10 cellular contexts compared by ENCODE assay signal in the genomic region with DNA sequence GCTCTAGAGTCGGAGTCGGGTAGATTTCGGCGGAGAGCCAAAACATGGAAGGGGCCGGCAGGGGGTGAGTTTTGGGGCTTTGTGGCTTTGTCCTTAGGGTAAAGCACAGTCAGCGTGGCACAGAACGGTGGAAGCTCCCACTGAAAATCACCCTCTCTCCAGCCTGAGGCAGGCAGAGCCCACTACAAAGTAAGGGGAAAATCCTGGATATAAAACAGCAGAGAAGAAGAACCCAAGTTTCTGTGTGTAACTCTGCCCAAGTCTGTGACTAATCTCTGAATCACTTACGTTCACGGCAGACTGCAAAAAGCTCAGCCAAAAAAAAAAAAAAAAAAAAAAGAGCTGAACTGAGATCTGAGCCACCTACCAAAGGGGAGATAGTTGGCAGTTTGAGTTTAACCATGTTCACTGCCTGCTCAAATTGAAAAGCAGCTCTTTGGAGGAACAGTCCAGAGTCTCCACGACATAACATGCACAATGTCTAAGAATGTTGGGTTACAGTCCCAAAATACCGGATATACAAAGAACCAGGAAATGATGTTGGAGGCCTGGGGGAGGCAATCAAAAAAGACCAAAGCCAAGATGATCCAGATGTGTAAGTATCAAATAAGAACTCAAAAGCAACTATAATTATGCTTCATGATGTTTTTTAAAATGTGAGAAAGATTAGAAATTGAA. TPM values are rescaled to one million over a fixed set of nuclear protein-coding genes. Genes with fewer than 3 reads are reported as not detected.
A peak's percentile ranks its signal among the peaks of the same experiment; 100 is the strongest.
DNase-seq lines count a peak whose midpoint lies in the region; ATAC-seq, FAIRE-seq and TF ChIP-seq lines count a peak whose summit lies in the region.
"Had no signal": no experiment of that assay in that cellular context is flagged by ENCODE, and none has a peak within 500 bp of the region (broad histone marks: within the 10 kb centered on the region; RNA-seq: fewer than 3 reads in every experiment).

No MANE protein-coding gene starts in this region.

- H3K9me3 ChIP-seq in A549: no peaks in the 10 kb centered on the region
- H3K9me3 ChIP-seq in breast epithelium: no peaks in the 10 kb centered on the region
- H3K9me3 ChIP-seq in mesenchymal stem cell (ENCODE audit: control insufficient read depth, low read length): peaks cover 8% of the 10 kb centered on the region
- H3K9me3 ChIP-seq: Caco-2 had no signal

- H3K23ac ChIP-seq in mesenchymal stem cell (ENCODE audit: low read length in 2 of 2): no peak overlapping the region

- H2AFZ ChIP-seq in mesenchymal stem cell (ENCODE audit: low read depth, low read length): no peak overlapping the region

- 13% methylated on average over 11 of the region's 11 CpGs for WGBS in A549 (ENCODE audit: missing lambda C conversion rate)
- 57% methylated on average over 8 of the region's 11 CpGs for WGBS in mesenchymal stem cell

- H3K4me3 ChIP-seq in A549: peak overlapping the region; percentile 35
- peak overlapping the region; percentile 21 to 51 (median 34) for H3K4me3 ChIP-seq in breast epithelium
- H3K4me3 ChIP-seq in mesenchymal stem cell (ENCODE audit: insufficient read depth in 1 of 2, low read depth in 1 of 2, low read length in 2 of 2): peak overlapping the region in 1 of 2 experiments; percentile 70

- H3K4me1 ChIP-seq in A549: peaks cover 16% of the 10 kb centered on the region
- no peaks in the 10 kb centered on the region for H3K4me1 ChIP-seq in breast epithelium
- peaks cover 2% of the 10 kb centered on the region for H3K4me1 ChIP-seq in mesenchymal stem cell (ENCODE audit: control insufficient read depth, insufficient read depth, low read depth, low read length)

- H3K36me3 ChIP-seq in breast epithelium: no peaks in the 10 kb centered on the region
- H3K36me3 ChIP-seq in mesenchymal stem cell (ENCODE audit: control insufficient read depth in 1 of 2, insufficient read depth in 2 of 2, low read depth in 1 of 2, low read length in 2 of 2): peaks cover 3 to 24% of the 10 kb centered on the region in 2 experiments

- CTCF ChIA-PET in A549 (lab: Yijun Ruan, JAX): no interaction called here

- peak overlapping the region; percentile 72 for H3K4me2 ChIP-seq in A549
- peak overlapping the region; percentile 57 for H3K4me2 ChIP-seq in mesenchymal stem cell (ENCODE audit: low read length, poor library complexity, severe bottlenecking)

- H4K91ac ChIP-seq in mesenchymal stem cell (ENCODE audit: low read length): no peak overlapping the region

- intact Hi-C loops in breast epithelium (cut with DNase I; ENCODE audit: low total_unique reads): no loop called here

- FAIRE-seq in A549 (lab: Jason Lieb, UNC): peak; percentile 68

- peak overlapping the region; percentile 30 for H4K8ac ChIP-seq in mesenchymal stem cell (ENCODE audit: low read length)

- no peak overlapping the region for H2AK5ac ChIP-seq in mesenchymal stem cell (ENCODE audit: low read length, severe bottlenecking)

- no peak overlapping the region for H3K14ac ChIP-seq in mesenchymal stem cell (ENCODE audit: low read length in 2 of 2)

- H3K27me3 ChIP-seq in breast epithelium (no peaks in the 10 kb centered on the region), mesenchymal stem cell (ENCODE audit: control insufficient read depth in 1 of 2, insufficient read depth in 1 of 2, low read length in 2 of 2) (no peaks in the 10 kb centered on the region)

- no peaks in the 10 kb centered on the region for H3K79me1 ChIP-seq in mesenchymal stem cell (replicated peaks; ENCODE audit: low read length, poor library complexity, severe bottlenecking)

- DNase-seq in A549 (ENCODE audit: low read depth in 1 of 2, low spot score in 1 of 2) (peak; percentile 75 to 79), HS-5 (ENCODE audit: low read depth) (peak; percentile 72), breast epithelium (ENCODE audit: low spot score in 2 of 2) (no peak), mesenchymal stem cell (peak; percentile 91), NCI-H128 (lab: John Stamatoyannopoulos, UW; ENCODE audit: unreplicated experiment) (no peak), NCI-H1930 (lab: John Stamatoyannopoulos, UW) (no peak)
- DNase-seq: Caco-2; stimulated activated CD4-positive, alpha-beta T cell treated with anti-CD3 and anti-CD28 coated beads, Interleukin-12 subunit alpha, Interleukin-12 subunit beta, amount 100 ng/mL, for 4 hours had no signal

- peak overlapping the region in 1 of 2 experiments; percentile 48 for H3K18ac ChIP-seq in mesenchymal stem cell (ENCODE audit: low read depth in 1 of 2, low read length in 2 of 2)

- no peak for TF ChIP-seq RAD21 in A549 (conservative IDR thresholded peaks at IDR 0.05 in 1 of 2, IDR thresholded peaks at IDR 0.05 in 1 of 2)

- H2BK15ac ChIP-seq in mesenchymal stem cell (ENCODE audit: low read depth, poor library complexity, severe bottlenecking): peak overlapping the region; percentile 67

- ATAC-seq in A549: peak; percentile 90 to 93
- ATAC-seq in HG03095 (IDR thresholded peaks at IDR 0.05; ENCODE audit: unreplicated experiment): no peak
- ATAC-seq in HG03108 (IDR thresholded peaks at IDR 0.05; ENCODE audit: unreplicated experiment): no peak

- TF ChIP-seq POLR2A in A549 (IDR thresholded peaks at IDR 0.05; ENCODE audit: low read length) (no peak), breast epithelium (IDR thresholded peaks at IDR 0.05) (no peak)

- TF ChIP-seq CTCF in A549 (IDR thresholded peaks at IDR 0.05): no peak
- TF ChIP-seq CTCF in breast epithelium (IDR thresholded peaks at IDR 0.05): no peak

- H3K4ac ChIP-seq in mesenchymal stem cell (ENCODE audit: low read depth in 1 of 2, low read length in 2 of 2): no peak overlapping the region

- H2BK120ac ChIP-seq in mesenchymal stem cell (ENCODE audit: low read depth, low read length): no peak overlapping the region

- peak overlapping the region; percentile 72 to 84 for H3K27ac ChIP-seq in A549
- H3K27ac ChIP-seq in breast epithelium: no peak overlapping the region
- peak overlapping the region; percentile 89 for H3K27ac ChIP-seq in mesenchymal stem cell (ENCODE audit: low read length, poor library complexity, severe bottlenecking)

- H2BK5ac ChIP-seq in mesenchymal stem cell (ENCODE audit: low read depth, low read length, poor library complexity, severe bottlenecking): peak overlapping the region; percentile 70

- no peak for TF ChIP-seq EP300 in A549 (IDR thresholded peaks at IDR 0.05)

- POLR2A ChIA-PET in A549 (lab: Yijun Ruan, JAX): interaction anchor here (0.6 to 1.0 kb wide), 7 partner anchors 10 to 655 kb away, joined by 3 to 6 read pairs (median 3); a partner anchor contains a TSS

- H2BK12ac ChIP-seq in mesenchymal stem cell (ENCODE audit: low read length in 2 of 2): no peak overlapping the region

- peak overlapping the region; percentile 91 for H3K9ac ChIP-seq in mesenchymal stem cell (ENCODE audit: low read length)

TF ChIP-seq in A549, 52 proteins besides CTCF, POLR2A, EP300 and RAD21:
- TF ChIP-seq, protein P1, sequence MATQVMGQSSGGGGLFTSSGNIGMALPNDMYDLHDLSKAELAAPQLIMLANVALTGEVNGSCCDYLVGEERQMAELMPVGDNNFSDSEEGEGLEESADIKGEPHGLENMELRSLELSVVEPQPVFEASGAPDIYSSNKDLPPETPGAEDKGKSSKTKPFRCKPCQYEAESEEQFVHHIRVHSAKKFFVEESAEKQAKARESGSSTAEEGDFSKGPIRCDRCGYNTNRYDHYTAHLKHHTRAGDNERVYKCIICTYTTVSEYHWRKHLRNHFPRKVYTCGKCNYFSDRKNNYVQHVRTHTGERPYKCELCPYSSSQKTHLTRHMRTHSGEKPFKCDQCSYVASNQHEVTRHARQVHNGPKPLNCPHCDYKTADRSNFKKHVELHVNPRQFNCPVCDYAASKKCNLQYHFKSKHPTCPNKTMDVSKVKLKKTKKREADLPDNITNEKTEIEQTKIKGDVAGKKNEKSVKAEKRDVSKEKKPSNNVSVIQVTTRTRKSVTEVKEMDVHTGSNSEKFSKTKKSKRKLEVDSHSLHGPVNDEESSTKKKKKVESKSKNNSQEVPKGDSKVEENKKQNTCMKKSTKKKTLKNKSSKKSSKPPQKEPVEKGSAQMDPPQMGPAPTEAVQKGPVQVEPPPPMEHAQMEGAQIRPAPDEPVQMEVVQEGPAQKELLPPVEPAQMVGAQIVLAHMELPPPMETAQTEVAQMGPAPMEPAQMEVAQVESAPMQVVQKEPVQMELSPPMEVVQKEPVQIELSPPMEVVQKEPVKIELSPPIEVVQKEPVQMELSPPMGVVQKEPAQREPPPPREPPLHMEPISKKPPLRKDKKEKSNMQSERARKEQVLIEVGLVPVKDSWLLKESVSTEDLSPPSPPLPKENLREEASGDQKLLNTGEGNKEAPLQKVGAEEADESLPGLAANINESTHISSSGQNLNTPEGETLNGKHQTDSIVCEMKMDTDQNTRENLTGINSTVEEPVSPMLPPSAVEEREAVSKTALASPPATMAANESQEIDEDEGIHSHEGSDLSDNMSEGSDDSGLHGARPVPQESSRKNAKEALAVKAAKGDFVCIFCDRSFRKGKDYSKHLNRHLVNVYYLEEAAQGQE (IDR thresholded peaks at IDR 0.05): no peak
- TF ChIP-seq JUNB (IDR thresholded peaks at IDR 0.05) (peak; percentile 73), FOSL2 (IDR thresholded peaks at IDR 0.05) (peak; percentile 68), FOSL2 (CRISPR knock-in tag; IDR thresholded peaks at IDR 0.05) (peak; percentile 78), JUN (IDR thresholded peaks at IDR 0.05) (0 out of 5 replicates have a peak, but pooled peaks have one; percentile 26 to 35), RARB (CRISPR knock-in tag; IDR thresholded peaks at IDR 0.05) (no peak), RNF2 (IDR thresholded peaks at IDR 0.05; ENCODE audit: borderline replicate concordance, low read depth) (no peak)
- TF ChIP-seq, protein P2, sequence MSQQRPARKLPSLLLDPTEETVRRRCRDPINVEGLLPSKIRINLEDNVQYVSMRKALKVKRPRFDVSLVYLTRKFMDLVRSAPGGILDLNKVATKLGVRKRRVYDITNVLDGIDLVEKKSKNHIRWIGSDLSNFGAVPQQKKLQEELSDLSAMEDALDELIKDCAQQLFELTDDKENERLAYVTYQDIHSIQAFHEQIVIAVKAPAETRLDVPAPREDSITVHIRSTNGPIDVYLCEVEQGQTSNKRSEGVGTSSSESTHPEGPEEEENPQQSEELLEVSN (IDR thresholded peaks at IDR 0.05; ENCODE audit: borderline replicate concordance, low read depth): 0 out of 2 replicates have a peak, but pooled peaks have one; percentile 20

RNA-seq across cellular contexts. Expression of a gene that starts 26.7 kb away (rescaled TPM):
- polyA plus RNA-seq in A549 (2011; rRNA removed) (not detected in 2 replicates), A549 (2017; fragmentation: RNase III; extraction: RNeasy Plus Mini Kit Qiagen cat#74134 plus additional on column Dnase treatment) (not detected in 3 replicates)
- polyA plus RNA-seq in A549 (2012; cell fraction: cytosol; rRNA removed): not detected in 2 replicates
- 0.05 TPM in 1 of 2 replicates, not detected in the other for polyA plus RNA-seq in A549 (2012; cell fraction: nucleus; rRNA removed)
- polyA minus RNA-seq in A549 (2011; rRNA and poly(A)+ RNA removed): not detected in 2 replicates
- under 1 TPM in 1 of 3 donors, not detected in 2; 0.48 TPM for total RNA-seq in breast epithelium
- not detected for polyA plus RNA-seq in mesenchymal stem cell (2013, experiment 1 of 2)
- polyA plus RNA-seq in mesenchymal stem cell (2013, experiment 2 of 2): not detected
- total RNA-seq: Caco-2 had no signal

Comparison
In these comparisons a context has a peak if more than half of its experiments do, and no peak if none do; other contexts are left out.
1. ATAC-seq: peak in A549 (2 of 2); none in HG03095 (single experiment) and HG03108 (single experiment).
2. DNase-seq: peak in A549 (2 of 2), HS-5 (single experiment) and mesenchymal stem cell (single experiment); none in breast epithelium (0 of 2), NCI-H128 (single experiment) and NCI-H1930 (0 of 2).
3. H3K27ac ChIP-seq: peak in A549 (2 of 2) and mesenchymal stem cell (single experiment); none in breast epithelium (0 of 2).